In the genomic region with DNA sequence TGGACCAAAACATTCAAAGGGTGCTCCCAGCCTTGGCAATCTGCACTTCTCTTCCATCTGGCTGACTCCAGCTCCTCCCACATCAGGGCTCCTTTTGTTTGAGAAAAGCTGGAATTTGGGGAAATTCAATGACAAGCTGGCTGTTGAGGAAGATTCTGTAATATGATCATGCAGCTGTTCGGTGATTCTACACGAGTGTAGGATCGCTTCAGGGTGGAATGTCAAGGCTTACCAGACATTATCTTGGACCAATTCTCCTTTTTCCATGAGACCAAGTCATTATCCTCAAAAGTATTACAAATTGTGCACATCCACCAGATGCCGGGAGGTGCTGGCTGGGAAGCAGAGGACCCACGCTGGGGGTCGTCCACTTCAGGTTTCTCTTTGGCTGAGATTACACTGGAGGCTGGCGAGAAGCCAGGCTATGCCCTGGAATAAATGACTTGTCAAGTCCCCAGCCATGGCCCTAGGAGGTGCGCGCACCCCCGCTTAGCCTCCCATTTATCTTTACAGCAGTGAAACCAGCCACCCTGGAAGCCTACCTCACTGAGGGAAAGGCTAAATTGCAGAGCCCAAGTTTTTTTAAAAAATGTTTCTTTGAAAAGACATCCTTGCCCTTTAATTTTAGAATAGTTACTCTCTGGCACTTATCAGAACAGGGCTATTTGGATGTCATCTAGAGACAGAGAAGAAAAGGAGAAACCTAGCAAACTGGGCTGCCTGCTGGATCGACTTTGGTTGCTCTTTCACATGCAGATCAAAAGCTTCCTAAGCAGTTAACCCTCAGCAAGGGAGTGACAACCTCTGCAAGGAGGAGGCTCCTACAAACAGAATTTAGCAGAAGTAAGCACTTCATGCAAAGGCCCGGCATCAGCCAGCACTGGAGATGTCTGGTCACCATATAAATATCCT, we compare ENCODE assay signal across 10 cellular contexts. TPM values are rescaled to one million over a fixed set of nuclear protein-coding genes. Genes with fewer than 3 reads are reported as not detected.
DNase-seq lines count a peak whose midpoint lies in the region; ATAC-seq and TF ChIP-seq lines count a peak whose summit lies in the region.
"Had no signal": no experiment of that assay in that cellular context is flagged by ENCODE, and none has a peak within 500 bp of the region (broad histone marks: within the 10 kb centered on the region; RNA-seq: fewer than 3 reads in every experiment).

No MANE protein-coding gene starts in this region.

- DNase-seq in NCI-H524 (lab: John Stamatoyannopoulos, UW) (peak; percentile 46 to 49), NCI-H524 treated with DMSO at 0.1 percent for 48 hours (lab: John Stamatoyannopoulos, UW) (no peak), WTC11 (ENCODE audit: low spot score) (no peak), iPS-NIHi7 (ENCODE audit: extremely low spot score) (peak; percentile 63), transverse colon (no peak), COLO668 (lab: John Stamatoyannopoulos, UW; ENCODE audit: unreplicated experiment) (no peak), NCI-H82 treated with DMSO at 0.1 percent for 48 hours (lab: John Stamatoyannopoulos, UW; ENCODE audit: unreplicated experiment) (no peak)
- DNase-seq: activated CD4-positive, alpha-beta T cell treated with anti-CD3 and anti-CD28 coated beads, Interleukin-2, amount 50 U/mL, for 48 hours; kidney had no signal

- ATAC-seq in WTC11 (peak; percentile 82), GM19463 (IDR thresholded peaks at IDR 0.05; ENCODE audit: unreplicated experiment) (no peak)

- no peaks in the 10 kb centered on the region for H3K36me3 ChIP-seq in transverse colon

- peaks cover 45% of the 10 kb centered on the region for H3K27me3 Mint-ChIP-seq in WTC11 (ENCODE audit: low read depth)

- H3K9me3 Mint-ChIP-seq in WTC11 = peaks cover 9% of the 10 kb centered on the region

- intact Hi-C loops in transverse colon (cut with DNase I; ENCODE audit: low total_unique reads) = no loop called here

- CTCF ChIA-PET in WTC11 (lab: Charles Lee) = interaction anchor here (1.0 to 2.1 kb wide), 3 partner anchors 11 to 307 kb away, joined by 3 to 8 read pairs (median 6); no protein-coding TSS in a partner anchor

- H3K27ac ChIP-seq in transverse colon = peak overlapping the region; percentile 28 to 63 (median 52)

- in situ Hi-C loops in transverse colon (cut with MboI; ENCODE audit: low pct_ligation_motif_present in 1 of 4, low pct_unique_long_range_greater_than_20kb in 1 of 4, low sequenced_read_pairs in 3 of 4) = loop anchor here in 1 of 4 donors (25.0 kb wide), 1 partner anchor 167 kb away; a partner anchor contains a TSS

- peaks cover 21 to 60% (median 36%) of the 10 kb centered on the region in 4 donors for H3K4me1 ChIP-seq in transverse colon

- H3K4me3 Mint-ChIP-seq in WTC11 = peak overlapping the region; percentile 38

- TF ChIP-seq POLR2A in transverse colon (IDR thresholded peaks at IDR 0.05) = no peak

- 0 to 56% methylated on average over 1 to 12 of the region's 12 CpGs for whole genome bisulfite sequencing in transverse colon (ENCODE audit: low coverage in 1 of 2), 2 donors

- H3K9me3 ChIP-seq in transverse colon = no peaks in the 10 kb centered on the region

- H3K4me1 Mint-ChIP-seq in WTC11 = peaks cover 49% of the 10 kb centered on the region

- H3K27me3 ChIP-seq in transverse colon = no peaks in the 10 kb centered on the region

- H3K36me3 Mint-ChIP-seq in WTC11 = peaks cover 6% of the 10 kb centered on the region

- TF ChIP-seq EP300 in transverse colon (IDR thresholded peaks at IDR 0.05; ENCODE audit: low read depth) = no peak

- peak overlapping the region; percentile 43 for H3K27ac Mint-ChIP-seq in WTC11

- POLR2A ChIA-PET in WTC11 (lab: Charles Lee) = interaction anchor here (0.5 kb wide), 1 partner anchor 65 kb away, joined by 6 read pairs; no protein-coding TSS in a partner anchor

- no peak overlapping the region for H3K4me3 ChIP-seq in transverse colon

- TF ChIP-seq CTCF in WTC11 (IDR thresholded peaks at IDR 0.05) = no peak
- TF ChIP-seq CTCF in transverse colon (IDR thresholded peaks at IDR 0.05) = no peak

TF ChIP-seq in WTC11, 78 proteins besides CTCF, POLR2A, EP300 and RAD21:
- TF ChIP-seq ZNF263 (CRISPR knock-in tag; IDR thresholded peaks at IDR 0.05; ENCODE audit: low read depth) (peak; percentile 47; the same call in 1 of the 2 replicates), HMGA2 (CRISPR knock-in tag; IDR thresholded peaks at IDR 0.05) (no peak)
TF ChIP-seq in WTC11: peak in this region for 1.

RNA-seq across cellular contexts. Expression of a gene that starts 42.4 kb away (rescaled TPM):
- 18.9 to 22.3 TPM (median 22.1 TPM) in 3 replicates for total RNA-seq in WTC11 (2021)
- total RNA-seq in transverse colon = 10 to 100 TPM; 10.9 to 26.5 (median 16.6) TPM

Comparison
In these comparisons a context has a peak if more than half of its experiments do, and no peak if none do; other contexts are left out.
1. DNase-seq: peak in NCI-H524 (2 of 2) and iPS-NIHi7 (single experiment); none in NCI-H524 treated with DMSO at 0.1 percent for 48 hours (single experiment), WTC11 (single experiment), transverse colon (single experiment), COLO668 (single experiment) and NCI-H82 treated with DMSO at 0.1 percent for 48 hours (single experiment).